8 cellular contexts compared by ENCODE assay signal in the genomic region with DNA sequence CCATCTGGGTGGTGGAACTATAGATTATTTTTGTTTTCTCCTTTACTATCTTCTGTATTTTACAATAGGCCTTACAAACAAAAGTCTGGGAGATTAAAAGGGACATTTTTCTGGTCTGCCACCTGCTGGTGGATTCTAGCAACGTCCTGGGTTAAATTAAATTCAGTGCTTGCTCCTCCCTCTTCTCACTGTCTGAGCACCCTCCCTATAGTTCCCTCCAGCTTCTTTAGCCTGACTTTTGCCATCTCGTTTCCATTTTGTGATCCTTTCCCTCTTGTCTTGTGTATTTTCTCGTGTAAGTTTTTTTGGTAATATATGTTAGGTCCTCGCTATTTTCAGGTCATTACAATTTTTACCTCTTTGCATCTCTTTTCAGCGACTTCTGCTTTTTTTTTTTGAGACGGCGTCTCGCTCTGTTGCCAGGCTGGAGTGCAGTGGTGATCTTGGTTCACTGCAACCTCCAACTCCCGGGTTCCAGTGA. TPM values are rescaled to one million over a fixed set of nuclear protein-coding genes. Genes with fewer than 3 reads are reported as not detected.
DNase-seq lines count a peak whose midpoint lies in the region; ATAC-seq and TF ChIP-seq lines count a peak whose summit lies in the region.

No MANE protein-coding gene starts in this region.

- ATAC-seq in HG02588 (IDR thresholded peaks at IDR 0.05; ENCODE audit: unreplicated experiment) = peak; percentile 79

- no peaks in the 10 kb centered on the region for H3K4me1 Mint-ChIP-seq in MCF 10A (ENCODE audit: insufficient read depth, unreplicated experiment)

- H3K9me3 Mint-ChIP-seq in MCF 10A (ENCODE audit: unreplicated experiment) = peaks cover 4% of the 10 kb centered on the region

- peak; percentile 14 for DNase-seq in NCI-H1105 treated with DMSO at 0.1 percent for 48 hours (lab: John Stamatoyannopoulos, UW)
- DNase-seq in NCI-H1105 (lab: John Stamatoyannopoulos, UW) = no peak
- DNase-seq in NCI-H187 treated with DMSO at 0.1 percent for 48 hours (lab: John Stamatoyannopoulos, UW) = peak; percentile 0
- DNase-seq in UCSD-AML1 (lab: John Stamatoyannopoulos, UW; ENCODE audit: unreplicated experiment) = peak; percentile 53
- peak; percentile 77 for DNase-seq in MCF 10A (ENCODE audit: unreplicated experiment)
- peak; percentile 68 for DNase-seq in islet precursor cell
- DNase-seq in stimulated activated CD4-positive, alpha-beta T cell treated with anti-CD3 and anti-CD28 coated beads, Interleukin-1b, Interleukin-23, amount 100 ng/mL, for 48 hours = peak; percentile 63

- BruUV-seq in MCF 10A (replicated peaks; lab: Mats Ljungman, UMichigan) = no TSS peak

- peaks cover 33% of the 10 kb centered on the region for H3K36me3 Mint-ChIP-seq in MCF 10A (ENCODE audit: insufficient read depth, unreplicated experiment)

- TF ChIP-seq CTCF in MCF 10A (IDR thresholded peaks at IDR 0.05; ENCODE audit: unreplicated experiment) = peak; percentile 46

- no peak overlapping the region for H3K4me3 Mint-ChIP-seq in MCF 10A (ENCODE audit: unreplicated experiment)

- no peaks in the 10 kb centered on the region for H3K27me3 Mint-ChIP-seq in MCF 10A (ENCODE audit: insufficient read depth, unreplicated experiment)

- POLR2A ChIA-PET in MCF 10A (lab: Yijun Ruan, JAX) = interaction anchor here (0.7 to 2.4 kb wide), 10 partner anchors 9 to 89 kb away, joined by 3 to 10 read pairs (median 3); partner anchors contain the start of genes ANKRD16, FBH1 and GDI2

- intact Hi-C loops in MCF 10A (cut with micrococcal nuclease) = loop anchor here (1.0 to 2.0 kb wide), 4 partner anchors 60 to 431 kb away; partner anchors contain the start of genes GDI2 and TASOR2

- H3K27ac Mint-ChIP-seq in MCF 10A (ENCODE audit: low read depth, unreplicated experiment) = no peak overlapping the region

- CTCF ChIA-PET in MCF 10A (lab: Yijun Ruan, JAX) = interaction anchor here (0.6 to 4.6 kb wide), 13 partner anchors 12 to 1059 kb away, joined by 3 to 43 read pairs (median 3); no protein-coding TSS in a partner anchor

RNA-seq across cellular contexts. Expression of gene ANKRD16, which starts 16.1 kb away (rescaled TPM):
- total RNA-seq in MCF 10A (2022) = 9.9 and 10.6 TPM in 2 replicates

RNA-seq across cellular contexts. Expression of gene FBH1, which starts 16.5 kb away (rescaled TPM):
- total RNA-seq in MCF 10A (2022) = 61.8 and 70.5 TPM in 2 replicates
